Comparison of ENCODE assay signal across 5 cellular contexts in the genomic region with DNA sequence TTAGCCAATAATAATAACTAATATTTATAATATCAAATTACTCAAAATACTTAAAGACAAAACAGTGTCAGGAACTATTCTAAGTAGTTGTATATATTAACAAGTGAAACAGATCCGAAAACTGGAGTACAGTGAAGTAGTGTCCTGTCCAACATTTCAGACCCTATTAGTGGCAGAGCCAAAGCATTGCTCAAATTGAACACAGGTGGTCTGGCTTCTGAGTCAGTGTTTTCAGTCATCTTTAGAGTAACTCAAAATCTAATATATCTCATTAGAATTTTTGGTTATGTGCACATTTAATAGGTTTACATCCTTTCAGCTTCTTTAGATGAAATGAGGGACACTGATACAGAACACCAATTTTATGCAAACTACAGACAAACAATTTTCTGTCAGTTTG.
"Had no signal": no experiment of that assay in that cellular context is flagged by ENCODE, and none has a peak within 500 bp of the region (broad histone marks: within the 10 kb centered on the region; RNA-seq: fewer than 3 reads in every experiment).

No MANE protein-coding gene starts in this region.

- H2AFZ ChIP-seq: GM23338 had no signal

- H3K4me2 ChIP-seq: GM23338 had no signal

- ATAC-seq: GM23338, HepG2 had no signal

- DNase-seq: H9, HCEC 1CT had no signal

- H3K27ac ChIP-seq: HL-60 had no signal

- H3K4me3 ChIP-seq: GM23338 had no signal
